8 cellular contexts compared by ENCODE assay signal in the genomic region with DNA sequence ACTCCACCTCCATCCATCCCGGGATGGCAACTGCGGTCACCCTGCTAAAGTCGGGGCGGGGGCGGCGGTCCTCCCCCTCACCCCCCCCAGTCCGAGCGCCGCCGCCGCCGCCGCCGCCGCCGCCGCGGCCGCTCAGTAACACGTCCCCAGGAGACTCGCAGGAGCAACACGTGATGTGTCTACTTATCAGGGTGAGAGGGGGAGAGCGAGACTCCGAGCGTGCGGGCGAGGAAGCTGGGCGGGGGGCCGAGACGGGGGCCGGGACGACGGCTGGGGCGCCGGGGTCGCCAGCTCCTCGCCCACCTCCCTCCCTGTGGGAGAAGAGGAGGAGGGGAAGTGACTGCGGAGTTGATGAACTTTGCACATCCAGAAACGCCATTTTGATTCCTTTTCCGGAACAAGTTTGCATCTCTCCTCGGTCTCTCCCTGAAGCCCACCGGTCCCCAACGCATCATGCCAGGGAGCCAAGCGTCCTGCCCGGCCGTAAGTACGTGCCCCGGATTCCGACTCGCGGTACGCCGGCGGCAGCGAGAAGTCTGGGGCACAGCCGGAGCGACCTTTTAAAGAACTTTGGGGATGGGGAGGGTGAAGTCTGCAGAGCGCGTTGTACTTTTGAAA.
DNase-seq lines count a peak whose midpoint lies in the region; ATAC-seq lines count a peak whose summit lies in the region.

A gene with protein sequence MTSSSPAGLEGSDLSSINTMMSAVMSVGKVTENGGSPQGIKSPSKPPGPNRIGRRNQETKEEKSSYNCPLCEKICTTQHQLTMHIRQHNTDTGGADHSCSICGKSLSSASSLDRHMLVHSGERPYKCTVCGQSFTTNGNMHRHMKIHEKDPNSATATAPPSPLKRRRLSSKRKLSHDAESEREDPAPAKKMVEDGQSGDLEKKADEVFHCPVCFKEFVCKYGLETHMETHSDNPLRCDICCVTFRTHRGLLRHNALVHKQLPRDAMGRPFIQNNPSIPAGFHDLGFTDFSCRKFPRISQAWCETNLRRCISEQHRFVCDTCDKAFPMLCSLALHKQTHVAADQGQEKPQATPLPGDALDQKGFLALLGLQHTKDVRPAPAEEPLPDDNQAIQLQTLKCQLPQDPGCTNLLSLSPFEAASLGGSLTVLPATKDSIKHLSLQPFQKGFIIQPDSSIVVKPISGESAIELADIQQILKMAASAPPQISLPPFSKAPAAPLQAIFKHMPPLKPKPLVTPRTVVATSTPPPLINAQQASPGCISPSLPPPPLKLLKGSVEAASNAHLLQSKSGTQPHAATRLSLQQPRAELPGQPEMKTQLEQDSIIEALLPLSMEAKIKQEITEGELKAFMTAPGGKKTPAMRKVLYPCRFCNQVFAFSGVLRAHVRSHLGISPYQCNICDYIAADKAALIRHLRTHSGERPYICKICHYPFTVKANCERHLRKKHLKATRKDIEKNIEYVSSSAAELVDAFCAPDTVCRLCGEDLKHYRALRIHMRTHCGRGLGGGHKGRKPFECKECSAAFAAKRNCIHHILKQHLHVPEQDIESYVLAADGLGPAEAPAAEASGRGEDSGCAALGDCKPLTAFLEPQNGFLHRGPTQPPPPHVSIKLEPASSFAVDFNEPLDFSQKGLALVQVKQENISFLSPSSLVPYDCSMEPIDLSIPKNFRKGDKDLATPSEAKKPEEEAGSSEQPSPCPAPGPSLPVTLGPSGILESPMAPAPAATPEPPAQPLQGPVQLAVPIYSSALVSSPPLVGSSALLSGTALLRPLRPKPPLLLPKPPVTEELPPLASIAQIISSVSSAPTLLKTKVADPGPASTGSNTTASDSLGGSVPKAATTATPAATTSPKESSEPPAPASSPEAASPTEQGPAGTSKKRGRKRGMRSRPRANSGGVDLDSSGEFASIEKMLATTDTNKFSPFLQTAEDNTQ (N-terminal part only) (plus strand): TSS at position 384 of the 618 bp plus-strand sequence. CDS start 73,951 bp downstream, outside the sequence.

- H3K4me1 Mint-ChIP-seq in stimulated activated naive CD8-positive, alpha-beta T cell treated with anti-CD3 and anti-CD28 coated beads, Interleukin-15, Interleukin-2, amounts not matched to agents 100 ng/mL and 50 ng/mL, for 24 hours (ENCODE audit: low read depth), result peaks cover 43% of the 10 kb centered on the region

- H3K27me3 ChIP-seq in NT2/D1 (ENCODE audit: insufficient read depth, insufficient read length) (no peaks in the 10 kb centered on the region), mucosa of stomach (ENCODE audit: control insufficient read depth, insufficient read depth, low read length) (no peaks in the 10 kb centered on the region)

- H3K4me1 ChIP-seq in NT2/D1 (ENCODE audit: insufficient read depth, insufficient read length), result no peaks in the 10 kb centered on the region
- H3K4me1 ChIP-seq in mucosa of stomach (ENCODE audit: control insufficient read depth, insufficient read depth, low read length), result peaks cover 10% of the 10 kb centered on the region

- DNase-seq in AG08396 (ENCODE audit: low spot score), result peak; percentile 90
- DNase-seq in NT2/D1 (ENCODE audit: low read depth, low spot score), result no peak
- peak; percentile 47 for DNase-seq in activated T-cell treated with anti-CD3 and anti-CD28 coated beads for 4 hours
- DNase-seq in epithelial cell of prostate (ENCODE audit: low read depth, low spot score), result no peak

- H3K27ac Mint-ChIP-seq in stimulated activated naive CD8-positive, alpha-beta T cell treated with anti-CD3 and anti-CD28 coated beads, Interleukin-15, Interleukin-2, amounts not matched to agents 100 ng/mL and 50 ng/mL, for 24 hours, result peak within 1 kb of the TSS; percentile 99

- H3K36me3 ChIP-seq in NT2/D1 (ENCODE audit: insufficient read depth, insufficient read length, low read length) (no peaks in the 10 kb centered on the region), mucosa of stomach (ENCODE audit: control insufficient read depth, insufficient read depth, low read length) (no peaks in the 10 kb centered on the region)

- H3K27ac ChIP-seq in epithelial cell of prostate, result peak within 1 kb of the TSS; percentile 85

- H3K4me3 ChIP-seq in NT2/D1 (ENCODE audit: insufficient read length, low read depth), result peak within 1 kb of the TSS; percentile 78
- peak within 1 kb of the TSS; percentile 69 for H3K4me3 ChIP-seq in mucosa of stomach (ENCODE audit: low read length)

- H3K27me3 Mint-ChIP-seq in stimulated activated naive CD8-positive, alpha-beta T cell treated with anti-CD3 and anti-CD28 coated beads, Interleukin-15, Interleukin-2, amounts not matched to agents 100 ng/mL and 50 ng/mL, for 24 hours, result no peaks in the 10 kb centered on the region

- peaks cover 12% of the 10 kb centered on the region for H3K36me3 Mint-ChIP-seq in stimulated activated naive CD8-positive, alpha-beta T cell treated with anti-CD3 and anti-CD28 coated beads, Interleukin-15, Interleukin-2, amounts not matched to agents 100 ng/mL and 50 ng/mL, for 24 hours (ENCODE audit: low read depth)

- H3K9me3 Mint-ChIP-seq in stimulated activated naive CD8-positive, alpha-beta T cell treated with anti-CD3 and anti-CD28 coated beads, Interleukin-15, Interleukin-2, amounts not matched to agents 100 ng/mL and 50 ng/mL, for 24 hours, result no peaks in the 10 kb centered on the region

- peak within 1 kb of the TSS; percentile 92 for H3K4me3 Mint-ChIP-seq in stimulated activated naive CD8-positive, alpha-beta T cell treated with anti-CD3 and anti-CD28 coated beads, Interleukin-15, Interleukin-2, amounts not matched to agents 100 ng/mL and 50 ng/mL, for 24 hours

- ATAC-seq in GM18909 (IDR thresholded peaks at IDR 0.05; ENCODE audit: poor library complexity, unreplicated experiment) (peak; percentile 60), HG03139 (IDR thresholded peaks at IDR 0.05; ENCODE audit: unreplicated experiment) (peak; percentile 42)

- H3K9me3 ChIP-seq in NT2/D1 (ENCODE audit: insufficient read depth, low read length) (no peaks in the 10 kb centered on the region), mucosa of stomach (ENCODE audit: control insufficient read depth, low read length) (no peaks in the 10 kb centered on the region)

- H3K9ac ChIP-seq in NT2/D1 (ENCODE audit: insufficient read length, low read depth), result peak within 1 kb of the TSS; percentile 85
- peak within 1 kb of the TSS; percentile 83 for H3K9ac ChIP-seq in mucosa of stomach (ENCODE audit: low read length)

Comparison
In these comparisons a context has a peak if more than half of its experiments do, and no peak if none do; other contexts are left out.
1. DNase-seq: peak in AG08396 (single experiment) and activated T-cell treated with anti-CD3 and anti-CD28 coated beads for 4 hours (single experiment); none in NT2/D1 (single experiment) and epithelial cell of prostate (single experiment).